In the genomic region with DNA sequence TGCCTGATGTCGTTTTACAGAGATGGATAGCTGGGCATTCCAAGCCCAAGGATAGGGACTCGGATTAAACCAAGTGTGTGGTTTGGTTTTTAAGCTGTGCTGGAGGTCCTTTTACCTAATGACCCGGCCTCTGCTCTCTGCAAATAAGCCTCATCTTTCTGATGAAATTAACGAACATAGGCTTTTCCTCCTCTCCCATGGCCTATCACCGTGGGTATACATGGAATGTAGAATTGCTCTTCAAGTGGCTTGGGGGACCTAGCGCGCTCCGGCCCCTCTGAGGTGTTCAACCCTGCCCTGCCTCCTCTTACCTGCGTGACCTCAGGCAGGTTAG, we compare ENCODE assay signal across 16 cellular contexts.
"Had no signal": no experiment of that assay in that cellular context is flagged by ENCODE, and none has a peak within 500 bp of the region (broad histone marks: within the 10 kb centered on the region; RNA-seq: fewer than 3 reads in every experiment).

No MANE protein-coding gene starts in this region.

- DNase-seq: activated CD4-positive, alpha-beta T cell treated with anti-CD3 and anti-CD28 coated beads, Interleukin-2, amount 10 ng/mL, durations not matched to agents 7 days and 5 days; activated CD8-positive, alpha-beta memory T cell treated with anti-CD3 and anti-CD28 coated beads for 24 hours; activated naive CD8-positive, alpha-beta T cell treated with anti-CD3 and anti-CD28 coated beads for 36 hours; amygdala; dorsolateral prefrontal cortex; endodermal cell; heart left ventricle; left lung; natural killer cell; posterior cingulate gyrus; stimulated activated CD4-positive, alpha-beta T cell treated with anti-CD3 and anti-CD28 coated beads, Interleukin-15, amount 100 ng/mL, for 24 hours; stimulated activated CD4-positive, alpha-beta T cell treated with anti-CD3 and anti-CD28 coated beads, Interleukin-4, amount 100 ng/mL, for 24 hours; stimulated activated naive CD4-positive, alpha-beta T cell; transverse colon had no signal

- H3K36me3 ChIP-seq: heart left ventricle, left lung, transverse colon had no signal

- H3K27ac ChIP-seq: dorsolateral prefrontal cortex, heart left ventricle, left lung, skin epidermis, transverse colon had no signal

- H3K4me1 ChIP-seq: heart left ventricle, left lung, transverse colon had no signal

- ATAC-seq: heart left ventricle, left lung, natural killer cell had no signal

- FAIRE-seq: frontal cortex had no signal

- H3K4me3 ChIP-seq: dorsolateral prefrontal cortex, heart left ventricle, left lung, skin epidermis, transverse colon had no signal

- H3K9me3 ChIP-seq: heart left ventricle, left lung, transverse colon had no signal

- H3K27me3 ChIP-seq: left lung, transverse colon had no signal
